ENCODE assay signal across 10 cellular contexts in genomic region chr2:152222975-152223638, GRCh38. TPM values are rescaled to one million over a fixed set of nuclear protein-coding genes. Genes with fewer than 3 reads are reported as not detected.
A peak's percentile ranks its signal among the peaks of the same experiment; 100 is the strongest.
DNase-seq lines count a peak whose midpoint lies in the region; ATAC-seq and TF ChIP-seq lines count a peak whose summit lies in the region.
"Had no signal": no experiment of that assay in that cellular context is flagged by ENCODE, and none has a peak within 500 bp of the region (broad histone marks: within the 10 kb centered on the region; RNA-seq: fewer than 3 reads in every experiment).

No MANE protein-coding gene starts in this region.

- H3K36me3 ChIP-seq in right atrium auricular region (no peaks in the 10 kb centered on the region), adipocyte (ENCODE audit: control insufficient read depth, insufficient read depth, low read length, severe bottlenecking) (no peaks in the 10 kb centered on the region)

- H3K36me3 Mint-ChIP-seq in activated T-cell treated with anti-CD3 and anti-CD28 coated beads, Interleukin-2, amount 50 U/mL, for 4 hours (ENCODE audit: insufficient read depth) = no peaks in the 10 kb centered on the region

- peaks cover 3% of the 10 kb centered on the region for H3K27me3 Mint-ChIP-seq in activated T-cell treated with anti-CD3 and anti-CD28 coated beads, Interleukin-2, amount 50 U/mL, for 4 hours (ENCODE audit: low read depth)

- H3K9me3 ChIP-seq in right atrium auricular region (no peaks in the 10 kb centered on the region), adipocyte (ENCODE audit: control insufficient read depth, low read length) (no peaks in the 10 kb centered on the region)

- no peak overlapping the region for H3K4me3 Mint-ChIP-seq in activated T-cell treated with anti-CD3 and anti-CD28 coated beads, Interleukin-2, amount 50 U/mL, for 4 hours

- DNase-seq in Right ventricle myocardium superior (peak; percentile 65), right atrium auricular region (ENCODE audit: low spot score) (no peak), adipocyte (ENCODE audit: low read depth) (peak; percentile 94), kidney glomerular epithelial cell (lab: John Stamatoyannopoulos, UW) (peak; percentile 52), 8988T (no peak), cortex of kidney (lab: John Stamatoyannopoulos, UW) (no peak)
- no peak for DNase-seq in activated T-cell treated with anti-CD3 and anti-CD28 coated beads, Interleukin-2, amount 50 U/mL, for 4 hours
- DNase-seq: DND-41 had no signal

- ATAC-seq in Right ventricle myocardium superior (ENCODE audit: poor library complexity) = peak; percentile 85
- no peak for ATAC-seq in HG02981 (IDR thresholded peaks at IDR 0.05; ENCODE audit: unreplicated experiment)
- no peak for ATAC-seq in activated T-cell treated with anti-CD3 and anti-CD28 coated beads, Interleukin-2, amount 50 U/mL, for 4 hours
- ATAC-seq: Panc1 had no signal

- no peaks in the 10 kb centered on the region for H3K4me1 Mint-ChIP-seq in activated T-cell treated with anti-CD3 and anti-CD28 coated beads, Interleukin-2, amount 50 U/mL, for 4 hours (ENCODE audit: low read depth)

- no peaks in the 10 kb centered on the region for H3K9me3 Mint-ChIP-seq in activated T-cell treated with anti-CD3 and anti-CD28 coated beads, Interleukin-2, amount 50 U/mL, for 4 hours

- H3K27ac ChIP-seq in right atrium auricular region = peak overlapping the region in 1 of 2 donors; percentile 37

- H3K4me3 ChIP-seq in right atrium auricular region (no peak overlapping the region), adipocyte (ENCODE audit: low read length) (no peak overlapping the region)

- H3K9ac ChIP-seq in adipocyte (ENCODE audit: low read length) = no peak overlapping the region

- TF ChIP-seq CTCF in right atrium auricular region (IDR thresholded peaks at IDR 0.05) = no peak

- H3K27me3 ChIP-seq in right atrium auricular region = no peaks in the 10 kb centered on the region
- no peaks in the 10 kb centered on the region for H3K27me3 ChIP-seq in adipocyte (replicated peaks; ENCODE audit: control insufficient read depth, insufficient read depth, low read length)

- H3K4me1 ChIP-seq in right atrium auricular region (peaks cover 0 to 11% of the 10 kb centered on the region in 2 donors), adipocyte (ENCODE audit: control insufficient read depth, insufficient read depth, low read length) (peaks cover 36% of the 10 kb centered on the region)

- intact Hi-C loops in Right ventricle myocardium superior (cut with DNase I) = no loop called here

RNA-seq across cellular contexts. Expression of gene STAM2, which starts 47.5 kb away (rescaled TPM):
- total RNA-seq in Right ventricle myocardium superior (22.6 TPM), right atrium auricular region (10 to 100 TPM; 26.8 to 27.3 TPM)
- total RNA-seq in activated T-cell treated with anti-CD3 and anti-CD28 coated beads, Interleukin-2, amount 50 U/mL, for 4 hours = 10 to 100 TPM; 23.0 to 23.7 (median 23.1) TPM

Comparison
In these comparisons a context has a peak if more than half of its experiments do, and no peak if none do; other contexts are left out.
1. DNase-seq: peak in Right ventricle myocardium superior (single experiment), adipocyte (single experiment) and kidney glomerular epithelial cell (single experiment); none in right atrium auricular region (single experiment), 8988T (single experiment), cortex of kidney (single experiment) and activated T-cell treated with anti-CD3 and anti-CD28 coated beads, Interleukin-2, amount 50 U/mL, for 4 hours (single experiment).